ENCODE assay signal across 8 cellular contexts in genomic region chr14:50003213-50004021, GRCh38.
DNase-seq lines count a peak whose midpoint lies in the region; ATAC-seq and TF ChIP-seq lines count a peak whose summit lies in the region.

No MANE protein-coding gene starts in this region.

- peak overlapping the region; percentile 95 for H3K27ac ChIP-seq in CD4-positive, alpha-beta T cell (ENCODE audit: low read depth, low read length)
- no peak overlapping the region for H3K27ac ChIP-seq in neural cell (ENCODE audit: low read length)
- H3K27ac ChIP-seq in subcutaneous abdominal adipose tissue (ENCODE audit: low read depth, low read length): peak overlapping the region; percentile 81

- no peak for TF ChIP-seq RAD21 in neural cell (conservative IDR thresholded peaks at IDR 0.05)

- peaks cover 9 to 56% (median 51%) of the 10 kb centered on the region in 5 donors for H3K4me1 ChIP-seq in subcutaneous abdominal adipose tissue (ENCODE audit: control insufficient read depth in 5 of 5, insufficient read depth in 5 of 5, low read length in 5 of 5)

- H3K4me3 ChIP-seq in fibroblast of mammary gland (ENCODE audit: control insufficient read depth, low read depth, low read length) (peak overlapping the region; percentile 51), neural cell (ENCODE audit: low read length) (peak overlapping the region; percentile 56), subcutaneous abdominal adipose tissue (ENCODE audit: low read depth in 1 of 5, low read length in 5 of 5) (peak overlapping the region; percentile 70 to 77 (median 76))

- H3K36me3 ChIP-seq in neural cell (ENCODE audit: insufficient read depth, low read length) (no peaks in the 10 kb centered on the region), subcutaneous abdominal adipose tissue (ENCODE audit: control insufficient read depth in 5 of 5, insufficient read depth in 5 of 5, low read length in 5 of 5) (no peaks in the 10 kb centered on the region)

- peak; percentile 41 to 75 (median 66) for DNase-seq in CD4-positive, alpha-beta T cell
- DNase-seq in OCI-M1 (lab: John Stamatoyannopoulos, UW) (peak; percentile 88), fibroblast of mammary gland (ENCODE audit: low read depth) (peak; percentile 68)
- peak; percentile 86 for DNase-seq in activated T-cell treated with anti-CD3 and anti-CD28 coated beads, Interleukin-2, amount 50 U/mL, for 24 hours

- CTCF ChIA-PET in CD4-positive, alpha-beta T cell (lab: Charles Lee): interaction anchor here (0.7 to 6.3 kb wide), 15 partner anchors 27 to 151 kb away, joined by 3 to 44 read pairs (median 4); partner anchors contain the start of genes ARF6 and NEMF

- no peaks in the 10 kb centered on the region for H3F3A ChIP-seq in neural cell (ENCODE audit: insufficient read depth, low read length, poor library complexity, severe bottlenecking)

- H2AFZ ChIP-seq in neural cell (ENCODE audit: low read depth, low read length): no peak overlapping the region

- intact Hi-C loops in CD4-positive, alpha-beta T cell (cut with DNase I, micrococcal nuclease): loop anchor here (2.0 to 5.0 kb wide), 7 partner anchors 29 to 111 kb away; partner anchors contain the start of gene ARF6 (in 1 of the 2)

- H3K9me2 ChIP-seq in neural cell (ENCODE audit: insufficient read depth, low read length): no peaks in the 10 kb centered on the region

- H3K27me3 ChIP-seq in CD4-positive, alpha-beta T cell (ENCODE audit: control insufficient read depth, insufficient read depth, low read length): no peaks in the 10 kb centered on the region
- H3K27me3 ChIP-seq in neural cell (ENCODE audit: insufficient read depth, low read depth, low read length) (peaks cover 29% of the 10 kb centered on the region), subcutaneous abdominal adipose tissue (ENCODE audit: control insufficient read depth in 5 of 5, insufficient read depth in 4 of 5, low read length in 5 of 5) (no peaks in the 10 kb centered on the region)

- H3K79me2 ChIP-seq in neural cell (replicated peaks; ENCODE audit: insufficient read depth, low read length): no peaks in the 10 kb centered on the region

- no peak overlapping the region for H3K4me2 ChIP-seq in neural cell (ENCODE audit: low read length)

- no peaks in the 10 kb centered on the region for H3K9me3 ChIP-seq in CD4-positive, alpha-beta T cell (ENCODE audit: control insufficient read depth, low read length)
- no peaks in the 10 kb centered on the region for H3K9me3 ChIP-seq in neural cell (ENCODE audit: low read length)
- no peaks in the 10 kb centered on the region for H3K9me3 ChIP-seq in subcutaneous abdominal adipose tissue (ENCODE audit: control insufficient read depth in 5 of 5, low read length in 5 of 5)

- H3K9me3 Mint-ChIP-seq in CD4-positive, alpha-beta T cell: no peaks in the 10 kb centered on the region
- H3K9me3 Mint-ChIP-seq in activated T-cell treated with anti-CD3 and anti-CD28 coated beads, Interleukin-2, amount 50 U/mL, for 24 hours: no peaks in the 10 kb centered on the region

- no peaks in the 10 kb centered on the region for H3K36me3 Mint-ChIP-seq in CD4-positive, alpha-beta T cell (ENCODE audit: low read depth)
- H3K36me3 Mint-ChIP-seq in activated T-cell treated with anti-CD3 and anti-CD28 coated beads, Interleukin-2, amount 50 U/mL, for 24 hours (ENCODE audit: low read depth): peaks cover 10% of the 10 kb centered on the region

- TF ChIP-seq CTCF in CD4-positive, alpha-beta T cell (IDR thresholded peaks at IDR 0.05): peak; percentile 26
- no peak for TF ChIP-seq CTCF in fibroblast of mammary gland (conservative IDR thresholded peaks at IDR 0.05; ENCODE audit: control insufficient read depth, insufficient read depth, low read depth, low read length)
- no peak for TF ChIP-seq CTCF in neural cell (IDR thresholded peaks at IDR 0.05; ENCODE audit: poor library complexity, severe bottlenecking)

- H3K4me1 Mint-ChIP-seq in CD4-positive, alpha-beta T cell (ENCODE audit: low read depth): peaks cover 59% of the 10 kb centered on the region
- H3K4me1 Mint-ChIP-seq in activated T-cell treated with anti-CD3 and anti-CD28 coated beads, Interleukin-2, amount 50 U/mL, for 24 hours (ENCODE audit: low read depth): peaks cover 59% of the 10 kb centered on the region

- H3K9ac ChIP-seq in neural cell (ENCODE audit: low read length) (no peak overlapping the region), subcutaneous abdominal adipose tissue (ENCODE audit: low read length in 5 of 5) (peak overlapping the region; percentile 67 to 78 (median 76))

- peak; percentile 13 for ATAC-seq in CD4-positive, alpha-beta T cell (ENCODE audit: poor library complexity)
- ATAC-seq in GM19328 (IDR thresholded peaks at IDR 0.05; ENCODE audit: unreplicated experiment): peak; percentile 35
- peak; percentile 46 for ATAC-seq in HG03439 (IDR thresholded peaks at IDR 0.05; ENCODE audit: unreplicated experiment)

- peak overlapping the region; percentile 95 for H3K27ac Mint-ChIP-seq in CD4-positive, alpha-beta T cell
- H3K27ac Mint-ChIP-seq in activated T-cell treated with anti-CD3 and anti-CD28 coated beads, Interleukin-2, amount 50 U/mL, for 24 hours: peak overlapping the region; percentile 97

- H3K27me3 Mint-ChIP-seq in CD4-positive, alpha-beta T cell: no peaks in the 10 kb centered on the region
- H3K27me3 Mint-ChIP-seq in activated T-cell treated with anti-CD3 and anti-CD28 coated beads, Interleukin-2, amount 50 U/mL, for 24 hours: no peaks in the 10 kb centered on the region

- H3K4me3 Mint-ChIP-seq in CD4-positive, alpha-beta T cell: peak overlapping the region; percentile 91
- H3K4me3 Mint-ChIP-seq in activated T-cell treated with anti-CD3 and anti-CD28 coated beads, Interleukin-2, amount 50 U/mL, for 24 hours: peak overlapping the region; percentile 73

- no peaks in the 10 kb centered on the region for H4K20me1 ChIP-seq in neural cell (ENCODE audit: insufficient read depth)

- POLR2A ChIA-PET in CD4-positive, alpha-beta T cell (lab: Charles Lee): interaction anchor here (0.7 to 6.9 kb wide), 28 partner anchors 9 to 370 kb away, joined by 3 to 208 read pairs (median 8); partner anchors contain the start of genes ARF6, NEMF and VCPKMT

- no peak for TF ChIP-seq EP300 in neural cell (conservative IDR thresholded peaks at IDR 0.05; ENCODE audit: poor library complexity, severe bottlenecking)

TF ChIP-seq in neural cell, 6 proteins besides CTCF, POLR2A, EP300 and RAD21:
- TF ChIP-seq POLR2AphosphoS5 (IDR thresholded peaks at IDR 0.05) (no peak), TAF1 (IDR thresholded peaks at IDR 0.05; ENCODE audit: low read depth) (no peak), SMC3 (conservative IDR thresholded peaks at IDR 0.05; ENCODE audit: poor library complexity) (no peak), MXI1 (conservative IDR thresholded peaks at IDR 0.05; ENCODE audit: poor library complexity, severe bottlenecking) (no peak), REST (IDR thresholded peaks at IDR 0.05; ENCODE audit: borderline replicate concordance) (no peak), EZH2 (IDR thresholded peaks at IDR 0.05; ENCODE audit: borderline replicate concordance, insufficient read depth, low read length, poor library complexity, severe bottlenecking) (no peak)
